In the genomic region with DNA sequence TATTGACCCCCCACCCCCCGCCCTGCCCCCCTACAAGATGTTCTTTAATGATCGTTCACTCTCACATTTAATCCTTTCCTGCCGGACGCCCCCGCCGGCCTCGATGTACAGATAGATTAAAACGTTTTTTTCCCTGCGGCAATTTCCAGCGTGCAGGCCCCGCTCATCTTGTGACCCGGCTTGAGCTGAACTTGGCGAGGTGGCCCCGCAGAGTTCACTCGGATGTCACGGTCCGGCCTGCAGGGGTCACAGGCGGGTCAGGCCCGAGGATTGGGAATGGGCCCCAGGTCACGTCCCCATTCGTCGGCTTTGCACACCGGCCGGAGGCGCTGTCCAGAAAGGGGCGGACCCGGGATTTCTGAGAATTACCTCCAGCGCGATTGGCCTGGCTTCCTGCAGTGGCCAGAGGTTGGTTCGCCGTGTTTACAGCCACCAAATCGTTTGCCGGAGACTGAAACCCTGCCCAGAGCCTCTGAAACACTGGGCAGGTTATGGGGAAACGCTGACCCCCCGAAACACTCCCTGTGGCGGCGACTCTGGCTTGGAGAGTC, we compare ENCODE assay signal across 1 cellular context.
TF ChIP-seq lines count a peak whose summit lies in the region.

No MANE protein-coding gene starts in this region.

TF ChIP-seq in SK-N-SH, 30 proteins besides CTCF, POLR2A, EP300 and RAD21 (continued from another document):
- TF ChIP-seq REST (IDR thresholded peaks at IDR 0.05; ENCODE audit: low read depth, low read length), result peak; percentile 84
TF ChIP-seq in SK-N-SH: peak in this region for 3.
